In the genomic region with DNA sequence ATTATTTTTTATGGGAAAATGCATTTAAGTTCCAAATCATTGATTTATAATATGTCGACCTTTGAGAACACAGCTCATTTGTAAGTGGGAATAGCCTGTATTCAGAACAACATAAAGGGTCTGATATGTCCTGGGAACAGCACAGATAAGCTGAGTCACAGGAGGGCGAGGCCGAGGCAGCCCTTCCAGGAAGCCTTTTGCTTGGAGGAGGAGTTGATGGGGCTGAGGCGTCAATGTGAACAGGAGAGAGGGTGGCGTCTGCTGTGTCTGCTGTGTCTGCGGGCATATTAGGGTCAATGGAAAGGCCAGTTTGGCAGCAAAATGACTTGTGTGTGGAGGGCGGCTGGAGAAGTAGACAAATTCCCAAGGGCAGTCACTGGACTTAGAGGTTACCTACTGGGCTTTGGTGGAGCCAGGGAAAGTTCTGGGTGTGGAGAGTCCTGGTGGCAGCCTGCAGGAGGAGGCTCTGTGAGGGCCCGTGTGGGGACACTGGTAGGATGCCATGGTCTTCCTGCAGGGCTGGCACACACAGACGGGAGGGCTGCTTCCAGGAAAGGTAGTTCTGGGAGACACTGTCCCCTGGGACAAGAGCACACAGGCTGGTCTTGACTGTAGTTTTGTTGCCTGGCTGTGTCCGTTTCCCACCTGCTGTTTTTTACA, we compare ENCODE assay signal across 15 cellular contexts.
A peak's percentile ranks its signal among the peaks of the same experiment; 100 is the strongest.
DNase-seq lines count a peak whose midpoint lies in the region; ATAC-seq, FAIRE-seq and TF ChIP-seq lines count a peak whose summit lies in the region.
"Had no signal": no experiment of that assay in that cellular context is flagged by ENCODE, and none has a peak within 500 bp of the region (broad histone marks: within the 10 kb centered on the region; RNA-seq: fewer than 3 reads in every experiment).

No MANE protein-coding gene starts in this region.

- dilution Hi-C loops in keratinocyte (cut with MboI; ENCODE audit: extremely low pct_ligation_motif_present, low sequenced_read_pairs): no loop called here

- H3K9ac ChIP-seq in keratinocyte (ENCODE audit: control insufficient read depth, extremely low read depth, insufficient read depth, low read length): no peak overlapping the region

- no peaks in the 10 kb centered on the region for H3K79me2 ChIP-seq in keratinocyte (ENCODE audit: control insufficient read depth, insufficient read depth, low read length)

- H3K4me3 Mint-ChIP-seq in type B pancreatic cell: no peak overlapping the region
- H3K4me3 Mint-ChIP-seq: activated CD4-positive, alpha-beta T cell treated with anti-CD3 and anti-CD28 coated beads, Interleukin-2, amount 10 ng/mL, durations not matched to agents 24 days and 14 days; activated naive CD4-positive, alpha-beta T cell treated with anti-CD3 and anti-CD28 coated beads, Interleukin-2, amount 50 U/mL, for 24 hours had no signal

- H3K4me1 ChIP-seq in keratinocyte (ENCODE audit: control insufficient read depth, extremely low read depth, insufficient read depth, low read length): peaks cover 13% of the 10 kb centered on the region

- peaks cover 55% of the 10 kb centered on the region for H3K4me1 Mint-ChIP-seq in type B pancreatic cell (ENCODE audit: unreplicated experiment)
- H3K4me1 Mint-ChIP-seq: activated CD4-positive, alpha-beta T cell treated with anti-CD3 and anti-CD28 coated beads, Interleukin-2, amount 10 ng/mL, durations not matched to agents 24 days and 14 days; activated naive CD4-positive, alpha-beta T cell treated with anti-CD3 and anti-CD28 coated beads, Interleukin-2, amount 50 U/mL, for 24 hours had no signal

- H3K27me3 ChIP-seq in keratinocyte (ENCODE audit: control insufficient read depth, extremely low read depth, insufficient read depth, low read length): peaks cover 26% of the 10 kb centered on the region

- peak overlapping the region; percentile 70 for H2AFZ ChIP-seq in keratinocyte (ENCODE audit: control insufficient read depth, low read length)

- H4K20me1 ChIP-seq in keratinocyte (ENCODE audit: control insufficient read depth, extremely low read depth, insufficient read depth, low read length): no peaks in the 10 kb centered on the region

- ATAC-seq in GM19397 (IDR thresholded peaks at IDR 0.05; ENCODE audit: unreplicated experiment) (no peak), GM21367 (IDR thresholded peaks at IDR 0.05; ENCODE audit: unreplicated experiment) (no peak)

- peak overlapping the region; percentile 71 for H3K27ac Mint-ChIP-seq in type B pancreatic cell
- H3K27ac Mint-ChIP-seq: activated CD4-positive, alpha-beta T cell treated with anti-CD3 and anti-CD28 coated beads, Interleukin-2, amount 10 ng/mL, durations not matched to agents 24 days and 14 days; activated naive CD4-positive, alpha-beta T cell treated with anti-CD3 and anti-CD28 coated beads, Interleukin-2, amount 50 U/mL, for 24 hours had no signal

- DNase-seq in HK-2 (ENCODE audit: unreplicated experiment) (peak; percentile 31), astrocyte of the hippocampus (ENCODE audit: low read depth, low spot score) (peak; percentile 67), keratinocyte (ENCODE audit: low read depth, low spot score) (no peak), type B pancreatic cell (ENCODE audit: extremely low spot score, unreplicated experiment) (no peak), NCI-H345 treated with DMSO at 0.1 percent for 48 hours (lab: John Stamatoyannopoulos, UW; ENCODE audit: unreplicated experiment) (no peak)
- DNase-seq in activated T-cell treated with anti-CD3 and anti-CD28 coated beads, Interleukin-2, amount 50 U/mL, for 48 hours: no peak
- DNase-seq: activated CD4-positive, alpha-beta T cell treated with anti-CD3 and anti-CD28 coated beads, Interleukin-2, amount 10 ng/mL, durations not matched to agents 24 days and 14 days; NCI-H187; RPMI8226 had no signal

- no peaks in the 10 kb centered on the region for H3K9me3 Mint-ChIP-seq in type B pancreatic cell
- H3K9me3 Mint-ChIP-seq: activated CD4-positive, alpha-beta T cell treated with anti-CD3 and anti-CD28 coated beads, Interleukin-2, amount 10 ng/mL, durations not matched to agents 24 days and 14 days; activated naive CD4-positive, alpha-beta T cell treated with anti-CD3 and anti-CD28 coated beads, Interleukin-2, amount 50 U/mL, for 24 hours had no signal

- no peak overlapping the region for H3K4me3 ChIP-seq in keratinocyte (ENCODE audit: control insufficient read depth in 2 of 3, extremely low read depth in 1 of 3, insufficient read depth in 2 of 3, low read depth in 1 of 3, low read length in 3 of 3)
- H3K4me3 ChIP-seq: skin epidermis had no signal

- peak; percentile 91 for FAIRE-seq in keratinocyte (lab: Jason Lieb, UNC)
- FAIRE-seq: endometrium had no signal

- no peaks in the 10 kb centered on the region for H3K9me1 ChIP-seq in keratinocyte (ENCODE audit: control insufficient read depth, extremely low read depth, insufficient read depth, low read length)

- no peaks in the 10 kb centered on the region for H3K9me3 ChIP-seq in keratinocyte (ENCODE audit: control insufficient read depth, low read depth, low read length)

- no peaks in the 10 kb centered on the region for H3K36me3 ChIP-seq in keratinocyte (ENCODE audit: control insufficient read depth in 2 of 2, extremely low read depth in 1 of 2, insufficient read depth in 2 of 2, low read length in 2 of 2)

- H3K4me2 ChIP-seq in keratinocyte (ENCODE audit: control insufficient read depth, extremely low read depth, insufficient read depth, low read depth, low read length): peak overlapping the region; percentile 25

- no peak for TF ChIP-seq CTCF in keratinocyte (optimal IDR thresholded peaks at IDR 0.05 in 1 of 3, IDR thresholded peaks at IDR 0.05 in 1 of 3, conservative IDR thresholded peaks at IDR 0.05 in 1 of 3; ENCODE audit: extremely low read depth in 1 of 3, insufficient read depth in 2 of 3, low read length in 3 of 3)
- no peak for TF ChIP-seq CTCF in type B pancreatic cell (conservative IDR thresholded peaks at IDR 0.05)

- no peaks in the 10 kb centered on the region for H3K36me3 Mint-ChIP-seq in type B pancreatic cell
- H3K36me3 Mint-ChIP-seq: activated naive CD4-positive, alpha-beta T cell treated with anti-CD3 and anti-CD28 coated beads, Interleukin-2, amount 50 U/mL, for 24 hours had no signal

- no peak overlapping the region for H3K27ac ChIP-seq in keratinocyte (ENCODE audit: control insufficient read depth, insufficient read depth, low read length)
- H3K27ac ChIP-seq: HL-60 had no signal

- H3K27me3 Mint-ChIP-seq in type B pancreatic cell: peaks cover 23% of the 10 kb centered on the region

Comparison
In these comparisons a context has a peak if more than half of its experiments do, and no peak if none do; other contexts are left out.
1. DNase-seq: peak in HK-2 (single experiment) and astrocyte of the hippocampus (single experiment); none in keratinocyte (single experiment), type B pancreatic cell (single experiment), activated T-cell treated with anti-CD3 and anti-CD28 coated beads, Interleukin-2, amount 50 U/mL, for 48 hours (0 of 2) and NCI-H345 treated with DMSO at 0.1 percent for 48 hours (single experiment).